In the genomic region with DNA sequence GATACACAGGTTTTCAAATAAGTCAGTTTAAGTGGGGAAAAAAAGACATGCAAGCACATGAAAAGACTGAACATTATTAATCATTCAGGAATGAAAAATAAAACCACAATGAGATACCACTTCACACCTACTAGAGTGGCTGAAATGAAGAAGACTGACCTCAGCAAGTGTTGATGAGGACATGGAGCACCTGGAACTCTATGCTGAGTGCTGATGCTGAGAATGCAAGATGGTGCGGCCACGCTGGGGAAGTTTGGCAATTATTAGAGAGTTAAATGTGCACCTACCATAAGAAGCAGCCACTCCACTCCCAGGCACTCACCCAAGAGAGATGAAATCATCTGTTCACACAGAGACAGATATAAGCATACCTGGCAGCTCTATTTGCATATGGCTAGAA, we compare ENCODE assay signal across 24 cellular contexts. TPM values are rescaled to one million over a fixed set of nuclear protein-coding genes. Genes with fewer than 3 reads are reported as not detected.
"Had no signal": no experiment of that assay in that cellular context is flagged by ENCODE, and none has a peak within 500 bp of the region (broad histone marks: within the 10 kb centered on the region; RNA-seq: fewer than 3 reads in every experiment).

No MANE protein-coding gene starts in this region.

- H3K4me3 ChIP-seq: dorsolateral prefrontal cortex, gastrocnemius medialis, hepatocyte, left lung, prostate gland, right atrium auricular region, smooth muscle cell, testis, tibial artery had no signal

- H3K79me2 ChIP-seq: hepatocyte had no signal

- H3K9me3 ChIP-seq: gastrocnemius medialis, prostate gland, testis had no signal

- H3K4me1 ChIP-seq: left lung, prostate gland, right atrium auricular region, testis, tibial artery had no signal

- DNase-seq: dorsolateral prefrontal cortex; effector CD4-positive, alpha-beta T cell; foreskin fibroblast; gastrocnemius medialis; head of caudate nucleus; left cardiac atrium; left lung; mesendoderm; midbrain; naive thymus-derived CD4-positive, alpha-beta T cell; nucleus accumbens; stimulated activated CD4-positive, alpha-beta T cell treated with anti-CD3 and anti-CD28 coated beads, Interleukin-12 subunit alpha, Interleukin-12 subunit beta, amount 100 ng/mL, for 4 hours; stimulated activated CD4-positive, alpha-beta T cell treated with anti-CD3 and anti-CD28 coated beads, Interleukin-1b, Interleukin-23, amount 100 ng/mL, for 48 hours; stimulated activated CD4-positive, alpha-beta T cell treated with anti-CD3 and anti-CD28 coated beads, Interleukin-4, amount 100 ng/mL, for 1 hour; stimulated activated CD8-positive, alpha-beta memory T cell treated with anti-CD3 and anti-CD28 coated beads, Interleukin-4, amount 100 ng/mL, for 48 hours; stimulated activated naive CD4-positive, alpha-beta T cell treated with Interleukin-2 at 50 U/mL for 16 hours; substantia nigra; testis; tibial artery had no signal

- H3K36me3 ChIP-seq: gastrocnemius medialis, left lung, prostate gland, right atrium auricular region, tibial artery had no signal

- H3K27me3 ChIP-seq: gastrocnemius medialis, hepatocyte, right atrium auricular region, testis had no signal

- H3K4me2 ChIP-seq: hepatocyte, smooth muscle cell had no signal

- ATAC-seq: gastrocnemius medialis; left cardiac atrium; left lung; naive thymus-derived CD4-positive, alpha-beta T cell; sciatic nerve had no signal

- H2AFZ ChIP-seq: hepatocyte had no signal

- H3K27ac ChIP-seq: dorsolateral prefrontal cortex, hepatocyte, left lung, prostate gland, right atrium auricular region, testis, tibial artery had no signal

RNA-seq across cellular contexts. Expression of a gene that starts 32.9 kb away (rescaled TPM):
- polyA plus RNA-seq: naive thymus-derived CD4-positive, alpha-beta T cell had no signal
